ENCODE assay signal across 10 cellular contexts in genomic region chr12:57737467-57738141, GRCh38. TPM values are rescaled to one million over a fixed set of nuclear protein-coding genes. Genes with fewer than 3 reads are reported as not detected.
A peak's percentile ranks its signal among the peaks of the same experiment; 100 is the strongest.
DNase-seq lines count a peak whose midpoint lies in the region; ATAC-seq and TF ChIP-seq lines count a peak whose summit lies in the region.
"Had no signal": no experiment of that assay in that cellular context is flagged by ENCODE, and none has a peak within 500 bp of the region (broad histone marks: within the 10 kb centered on the region; RNA-seq: fewer than 3 reads in every experiment).

No MANE protein-coding gene starts in this region.

- no peak overlapping the region for H3K4me3 Mint-ChIP-seq in activated CD8-positive, alpha-beta T cell treated with anti-CD3 and anti-CD28 coated beads, Interleukin-2, amount 10 ng/mL, durations not matched to agents 7 days and 5 days
- H3K4me3 Mint-ChIP-seq: activated CD4-positive, alpha-beta memory T cell treated with anti-CD3 and anti-CD28 coated beads for 36 hours had no signal

- in situ Hi-C loops in transverse colon (cut with MboI; ENCODE audit: low pct_ligation_motif_present in 1 of 4, low pct_unique_long_range_greater_than_20kb in 1 of 4, low sequenced_read_pairs in 3 of 4), result no loop called here

- H3K4me1 ChIP-seq in PC-3 (ENCODE audit: insufficient read depth, low read length) (peaks cover 17% of the 10 kb centered on the region), esophagus squamous epithelium (peaks cover 25 to 52% (median 31%) of the 10 kb centered on the region in 3 donors), ovary (ENCODE audit: insufficient read depth) (peaks cover 5% of the 10 kb centered on the region), left lung (peaks cover 13 to 55% of the 10 kb centered on the region in 2 donors), transverse colon (peaks cover 20 to 38% (median 26%) of the 10 kb centered on the region in 4 donors)

- H3K9me3 ChIP-seq in PC-3 (ENCODE audit: low read length) (no peaks in the 10 kb centered on the region), esophagus squamous epithelium (no peaks in the 10 kb centered on the region), ovary (no peaks in the 10 kb centered on the region), left lung (no peaks in the 10 kb centered on the region), transverse colon (no peaks in the 10 kb centered on the region)

- H3F3A ChIP-seq in PC-3 (ENCODE audit: low read length, unreplicated experiment), result no peaks in the 10 kb centered on the region

- H3K27me3 ChIP-seq in BJ (ENCODE audit: control insufficient read depth, insufficient read depth, low read length), result peaks cover 55% of the 10 kb centered on the region
- H3K27me3 ChIP-seq in PC-3 (ENCODE audit: low read length), result peaks cover 50% of the 10 kb centered on the region
- H3K27me3 ChIP-seq in esophagus squamous epithelium, result peaks cover 26 to 98% (median 38%) of the 10 kb centered on the region in 4 donors
- peaks cover 7% of the 10 kb centered on the region for H3K27me3 ChIP-seq in ovary
- H3K27me3 ChIP-seq in left lung, result peaks cover 48 to 86% of the 10 kb centered on the region in 2 donors
- peaks cover 75% of the 10 kb centered on the region for H3K27me3 ChIP-seq in transverse colon

- POLR2A ChIA-PET in BJ (lab: Charles Lee), result no interaction called here
- POLR2A ChIA-PET in PC-3 (lab: Charles Lee; ENCODE audit: unreplicated experiment), result no interaction called here
- POLR2A ChIA-PET in activated CD8-positive, alpha-beta T cell treated with anti-CD3 and anti-CD28 coated beads, Interleukin-2, amount 10 ng/mL, durations not matched to agents 7 days and 5 days (lab: Charles Lee), result no interaction called here

- H4K20me1 ChIP-seq in PC-3 (ENCODE audit: low read length), result no peaks in the 10 kb centered on the region

- H3K9me2 ChIP-seq in PC-3 (replicated peaks; ENCODE audit: low read length), result no peaks in the 10 kb centered on the region

- H3K4me3 ChIP-seq in BJ (ENCODE audit: low read depth, low read length) (peak overlapping the region; percentile 22; the same call in 1 of the 2 replicates), PC-3 (ENCODE audit: low read length) (peak overlapping the region; percentile 64), esophagus squamous epithelium (peak overlapping the region; percentile 1 to 58 (median 24)), ovary (peak overlapping the region; percentile 2), left lung (no peak overlapping the region), transverse colon (peak overlapping the region in 2 of 4 donors; percentile 23 to 35)

- TF ChIP-seq POLR2A in esophagus squamous epithelium (IDR thresholded peaks at IDR 0.05) (no peak), ovary (IDR thresholded peaks at IDR 0.05) (no peak), transverse colon (IDR thresholded peaks at IDR 0.05) (no peak)

- BruUV-seq in PC-3 (replicated peaks; lab: Mats Ljungman, UMichigan), result no TSS peak

- no peak overlapping the region for H3K27ac ChIP-seq in PC-3 (ENCODE audit: low read length)
- H3K27ac ChIP-seq in esophagus squamous epithelium, result no peak overlapping the region
- no peak overlapping the region for H3K27ac ChIP-seq in ovary
- no peak overlapping the region for H3K27ac ChIP-seq in left lung
- H3K27ac ChIP-seq in transverse colon, result no peak overlapping the region

- CTCF ChIA-PET in BJ (lab: Yijun Ruan, JAX) (interaction anchor here (0.7 to 4.4 kb wide), 5 partner anchors 7 to 154 kb away, joined by 3 to 58 read pairs (median 3); partner anchors contain the start of genes CDK4 and TSPAN31), PC-3 (lab: Charles Lee) (no interaction called here)
- CTCF ChIA-PET in activated CD8-positive, alpha-beta T cell treated with anti-CD3 and anti-CD28 coated beads, Interleukin-2, amount 10 ng/mL, durations not matched to agents 7 days and 5 days (lab: Charles Lee), result no interaction called here

- peak overlapping the region; percentile 87 for H3K4me2 ChIP-seq in PC-3 (ENCODE audit: low read length)

- peak; percentile 37; the same call in 1 of the 2 replicates for TF ChIP-seq CTCF in BJ (IDR thresholded peaks at IDR 0.05; ENCODE audit: insufficient read depth, low read depth, low read length)
- TF ChIP-seq CTCF in PC-3 (conservative IDR thresholded peaks at IDR 0.05; ENCODE audit: low read depth, low read length), result peak; percentile 9; the same call in 1 of the 2 replicates
- peak in 1 of 6 experiments; percentile 18 for TF ChIP-seq CTCF in esophagus squamous epithelium (IDR thresholded peaks at IDR 0.05)
- TF ChIP-seq CTCF in ovary (IDR thresholded peaks at IDR 0.05), result no peak
- TF ChIP-seq CTCF in left lung (IDR thresholded peaks at IDR 0.05), result no peak
- TF ChIP-seq CTCF in transverse colon (IDR thresholded peaks at IDR 0.05), result peak in 1 of 5 experiments; percentile 12

- WGBS in esophagus squamous epithelium, 2 donors, result 40% methylated on average over 1 of the region's 74 CpGs; no CpG with 5 or more reads in 1 of the 2 donors
- 3 to 17% (median 4%) methylated on average over 50 to 74 of the region's 74 CpGs for WGBS in ovary, 3 donors
- WGBS in transverse colon (ENCODE audit: low coverage in 1 of 2), 2 donors, result 39% methylated on average over 59 of the region's 74 CpGs; no CpG with 5 or more reads in 1 of the 2 donors

- ATAC-seq in PC-3 (peak; percentile 7; the same call in 1 of the 2 replicates), left lung (no peak)
- no peak for ATAC-seq in activated CD8-positive, alpha-beta T cell treated with anti-CD3 and anti-CD28 coated beads, Interleukin-2, amount 10 ng/mL, durations not matched to agents 7 days and 5 days

- intact Hi-C loops in PC-3 (cut with micrococcal nuclease), result no loop called here
- intact Hi-C loops in esophagus squamous epithelium (cut with DNase I), result no loop called here
- intact Hi-C loops in ovary (cut with DNase I), result no loop called here
- intact Hi-C loops in left lung (cut with DNase I), result no loop called here
- intact Hi-C loops in transverse colon (cut with DNase I; ENCODE audit: low total_unique reads), result no loop called here

- H3K9ac ChIP-seq in PC-3 (ENCODE audit: low read length), result no peak overlapping the region

- H3K27ac Mint-ChIP-seq in activated CD8-positive, alpha-beta T cell treated with anti-CD3 and anti-CD28 coated beads, Interleukin-2, amount 10 ng/mL, durations not matched to agents 7 days and 5 days, result no peak overlapping the region
- H3K27ac Mint-ChIP-seq: activated CD4-positive, alpha-beta memory T cell treated with anti-CD3 and anti-CD28 coated beads for 36 hours had no signal

- DNase-seq in BJ (ENCODE audit: low read depth) (no peak), PC-3 (no peak), esophagus squamous epithelium (lab: John Stamatoyannopoulos, UW) (no peak), ovary (peak in 1 of 5 donors; percentile 54), mucosa of gallbladder (ENCODE audit: low spot score) (no peak), left lung (no peak), transverse colon (no peak)
- no peak for DNase-seq in activated CD8-positive, alpha-beta T cell treated with anti-CD3 and anti-CD28 coated beads, Interleukin-2, amount 10 ng/mL, durations not matched to agents 7 days and 5 days
- DNase-seq: activated CD4-positive, alpha-beta memory T cell treated with anti-CD3 and anti-CD28 coated beads for 36 hours had no signal

- no peaks in the 10 kb centered on the region for H3K9me3 Mint-ChIP-seq in activated CD8-positive, alpha-beta T cell treated with anti-CD3 and anti-CD28 coated beads, Interleukin-2, amount 10 ng/mL, durations not matched to agents 7 days and 5 days (ENCODE audit: insufficient read depth)
- H3K9me3 Mint-ChIP-seq: activated CD4-positive, alpha-beta memory T cell treated with anti-CD3 and anti-CD28 coated beads for 36 hours had no signal

- peaks cover 54% of the 10 kb centered on the region for H3K36me3 Mint-ChIP-seq in activated CD8-positive, alpha-beta T cell treated with anti-CD3 and anti-CD28 coated beads, Interleukin-2, amount 10 ng/mL, durations not matched to agents 7 days and 5 days (ENCODE audit: low read depth)

- H3K4me1 Mint-ChIP-seq in activated CD8-positive, alpha-beta T cell treated with anti-CD3 and anti-CD28 coated beads, Interleukin-2, amount 10 ng/mL, durations not matched to agents 7 days and 5 days (ENCODE audit: low read depth), result peaks cover 33% of the 10 kb centered on the region

- no peaks in the 10 kb centered on the region for H3K36me3 ChIP-seq in BJ (ENCODE audit: control insufficient read depth, insufficient read depth, low read length)
- H3K36me3 ChIP-seq in PC-3 (ENCODE audit: low read depth, low read length), result no peaks in the 10 kb centered on the region
- peaks cover 0 to 9% (median 0%) of the 10 kb centered on the region in 3 donors for H3K36me3 ChIP-seq in esophagus squamous epithelium
- H3K36me3 ChIP-seq in ovary, result no peaks in the 10 kb centered on the region
- H3K36me3 ChIP-seq in left lung, result peaks cover 0 to 38% of the 10 kb centered on the region in 2 donors
- H3K36me3 ChIP-seq in transverse colon, result no peaks in the 10 kb centered on the region

- H3K79me2 ChIP-seq in PC-3 (ENCODE audit: low read length), result no peaks in the 10 kb centered on the region

- no peaks in the 10 kb centered on the region for H3K27me3 Mint-ChIP-seq in activated CD8-positive, alpha-beta T cell treated with anti-CD3 and anti-CD28 coated beads, Interleukin-2, amount 10 ng/mL, durations not matched to agents 7 days and 5 days (ENCODE audit: low read depth)
- H3K27me3 Mint-ChIP-seq: activated CD4-positive, alpha-beta memory T cell treated with anti-CD3 and anti-CD28 coated beads for 36 hours had no signal

- H2AFZ ChIP-seq in PC-3 (ENCODE audit: low read length), result no peak overlapping the region

- no peak for TF ChIP-seq EP300 in ovary (IDR thresholded peaks at IDR 0.05)
- TF ChIP-seq EP300 in transverse colon (IDR thresholded peaks at IDR 0.05; ENCODE audit: low read depth), result no peak

RNA-seq across cellular contexts. Expression of gene AGAP2, which starts 0.9 kb away (rescaled TPM):
- 0.04 and 0.05 TPM in 2 replicates for polyA plus RNA-seq in BJ (2011; rRNA removed)
- polyA minus RNA-seq in BJ (2011; rRNA and poly(A)+ RNA removed), result 0.26 and 0.47 TPM in 2 replicates
- total RNA-seq in PC-3 (2014; rRNA removed), result 0.23 and 0.40 TPM in 2 replicates
- 1 to 10 TPM in 3 of 4 donors, under 1 TPM in 1; 0.88 to 2.3 (median 1.3) TPM for total RNA-seq in esophagus squamous epithelium
- total RNA-seq in ovary, result under 1 TPM; 0.34 to 0.99 (median 0.60) TPM
- polyA plus RNA-seq in ovary, result 1 to 10 TPM in 1 of 2 donors, under 1 TPM in 1; 0.33 to 1.3 TPM
- total RNA-seq in mucosa of gallbladder, result 2.6 TPM
- total RNA-seq in activated CD8-positive, alpha-beta T cell treated with anti-CD3 and anti-CD28 coated beads, Interleukin-2, amount 10 ng/mL, durations not matched to agents 7 days and 5 days, result 10 to 100 TPM; 68.6 to 72.5 TPM
- 1 to 10 TPM; 1.9 to 5.8 TPM for total RNA-seq in left lung
- 100 to 1,000 TPM in 1 of 4 donors, 1 to 10 TPM in 3; 1.2 to 125 (median 5.6) TPM for total RNA-seq in transverse colon
- total RNA-seq: NCI-H460 had no signal

RNA-seq across cellular contexts. Expression of gene TSPAN31, which starts 7.2 kb away (rescaled TPM):
- 25.7 and 40.4 TPM in 2 replicates for polyA plus RNA-seq in BJ (2011; rRNA removed)
- 22.7 and 28.2 TPM in 2 replicates for polyA minus RNA-seq in BJ (2011; rRNA and poly(A)+ RNA removed)
- 18.9 and 20.3 TPM in 2 replicates for total RNA-seq in PC-3 (2014; rRNA removed)
- total RNA-seq in esophagus squamous epithelium, result 10 to 100 TPM; 37.2 to 62.5 (median 40.2) TPM
- total RNA-seq in ovary, result 10 to 100 TPM; 27.7 to 64.0 (median 32.5) TPM
- 10 to 100 TPM; 44.0 to 63.7 TPM for polyA plus RNA-seq in ovary
- total RNA-seq in mucosa of gallbladder, result 44.8 TPM
- 10 to 100 TPM; 12.9 to 13.3 TPM for total RNA-seq in activated CD8-positive, alpha-beta T cell treated with anti-CD3 and anti-CD28 coated beads, Interleukin-2, amount 10 ng/mL, durations not matched to agents 7 days and 5 days
- 10 to 100 TPM; 33.5 to 40.0 TPM for total RNA-seq in left lung
- 10 to 100 TPM; 20.6 to 73.3 (median 42.8) TPM for total RNA-seq in transverse colon

RNA-seq across cellular contexts. Expression of gene CDK4, which starts 14.5 kb away (rescaled TPM):
- polyA plus RNA-seq in BJ (2011; rRNA removed) (208 and 293 TPM in 2 replicates), ovary (100 to 1,000 TPM in 1 of 2 donors, 10 to 100 TPM in 1; 82.7 to 127 TPM)
- polyA minus RNA-seq in BJ (2011; rRNA and poly(A)+ RNA removed), result 69.7 and 116 TPM in 2 replicates
- total RNA-seq in PC-3 (2014; rRNA removed) (212 and 229 TPM in 2 replicates), esophagus squamous epithelium (10 to 100 TPM; 42.8 to 96.9 (median 60.4) TPM), ovary (100 to 1,000 TPM; 111 to 175 (median 122) TPM), mucosa of gallbladder (67.8 TPM), left lung (100 to 1,000 TPM in 1 of 2 donors, 10 to 100 TPM in 1; 80.1 to 130 TPM), transverse colon (100 to 1,000 TPM in 1 of 4 donors, 10 to 100 TPM in 3; 20.9 to 194 (median 47.8) TPM)
- 100 to 1,000 TPM; 132 to 146 TPM for total RNA-seq in activated CD8-positive, alpha-beta T cell treated with anti-CD3 and anti-CD28 coated beads, Interleukin-2, amount 10 ng/mL, durations not matched to agents 7 days and 5 days

RNA-seq across cellular contexts. Expression of gene MARCHF9, which starts 17.3 kb away (rescaled TPM):
- polyA plus RNA-seq in BJ (2011; rRNA removed) (3.1 and 6.2 TPM in 2 replicates), ovary (1 to 10 TPM; 5.0 to 7.9 TPM)
- 3.0 and 5.1 TPM in 2 replicates for polyA minus RNA-seq in BJ (2011; rRNA and poly(A)+ RNA removed)
- total RNA-seq in PC-3 (2014; rRNA removed) (9.3 and 13.4 TPM in 2 replicates), esophagus squamous epithelium (1 to 10 TPM; 3.6 to 8.4 (median 5.3) TPM), ovary (10 to 100 TPM in 1 of 7 donors, 1 to 10 TPM in 6; 5.0 to 15.2 (median 7.7) TPM), mucosa of gallbladder (24.6 TPM), left lung (10 to 100 TPM; 17.4 to 22.4 TPM), transverse colon (10 to 100 TPM in 2 of 4 donors, 1 to 10 TPM in 2; 1.5 to 24.1 (median 9.5) TPM)
- 10 to 100 TPM; 23.6 to 24.4 TPM for total RNA-seq in activated CD8-positive, alpha-beta T cell treated with anti-CD3 and anti-CD28 coated beads, Interleukin-2, amount 10 ng/mL, durations not matched to agents 7 days and 5 days

RNA-seq across cellular contexts. Expression of gene CYP27B1, which starts 29.3 kb away (rescaled TPM):
- polyA plus RNA-seq in BJ (2011; rRNA removed), result 0.76 and 0.91 TPM in 2 replicates
- 0.43 and 1.1 TPM in 2 replicates for polyA minus RNA-seq in BJ (2011; rRNA and poly(A)+ RNA removed)
- 8.1 and 8.6 TPM in 2 replicates for total RNA-seq in PC-3 (2014; rRNA removed)
- 1 to 10 TPM in 2 of 4 donors, under 1 TPM in 2; 0.18 to 1.7 (median 1.1) TPM for total RNA-seq in esophagus squamous epithelium
- 1 to 10 TPM in 4 of 7 donors, under 1 TPM in 3; 0.12 to 2.5 (median 1.0) TPM for total RNA-seq in ovary
- polyA plus RNA-seq in ovary, result under 1 TPM; 0.18 to 0.30 TPM
- total RNA-seq in mucosa of gallbladder, result 1.6 TPM
- 1 to 10 TPM; 2.3 to 2.6 TPM for total RNA-seq in activated CD8-positive, alpha-beta T cell treated with anti-CD3 and anti-CD28 coated beads, Interleukin-2, amount 10 ng/mL, durations not matched to agents 7 days and 5 days
- 1 to 10 TPM; 1.5 to 4.7 TPM for total RNA-seq in left lung
- total RNA-seq in transverse colon, result 1 to 10 TPM in 2 of 4 donors, under 1 TPM in 1, not detected in 1; 0.40 to 2.5 (median 2.3) TPM

Comparison
In these comparisons a context has a peak if more than half of its experiments do, and no peak if none do; other contexts are left out.
1. H3K4me3 ChIP-seq: peak in BJ (single experiment), PC-3 (single experiment), esophagus squamous epithelium (4 of 4) and ovary (single experiment); none in left lung (0 of 2).
2. CTCF ChIP-seq: peak in BJ (single experiment) and PC-3 (single experiment); none in ovary (0 of 3) and left lung (0 of 2).